In genomic region chr5:170182461-170182860, GRCh38 we compare ENCODE assay signal across 17 cellular contexts.
"Had no signal": no experiment of that assay in that cellular context is flagged by ENCODE, and none has a peak within 500 bp of the region (broad histone marks: within the 10 kb centered on the region; RNA-seq: fewer than 3 reads in every experiment).

No MANE protein-coding gene starts in this region.

- H3K27me3 ChIP-seq: esophagus muscularis mucosa, gastroesophageal sphincter, neutrophil, right atrium auricular region had no signal

- H3K27ac ChIP-seq: epithelial cell of prostate, esophagus muscularis mucosa, gastroesophageal sphincter, left ventricle myocardium inferior, lower lobe of right lung, neutrophil, right atrium auricular region had no signal

- H3K36me3 Mint-ChIP-seq: memory B cell; natural killer cell treated with Interleukin-12 subunit alpha and Interleukin-12 subunit beta and Interleukin-15 and Interleukin-18, amount 100 ng/mL, for 72 hours; type B pancreatic cell had no signal

- H3K9me3 Mint-ChIP-seq: dendritic cell treated with granulocyte-macrophage colony-stimulating factor and Interleukin-4, amounts not matched to agents 40 ng/mL and 50 ng/mL, for 4 days; effector memory CD8-positive, alpha-beta T cell; memory B cell; natural killer cell treated with Interleukin-12 subunit alpha and Interleukin-12 subunit beta and Interleukin-15 and Interleukin-18, amount 100 ng/mL, for 72 hours; type B pancreatic cell had no signal

- H3K4me3 Mint-ChIP-seq: dendritic cell treated with granulocyte-macrophage colony-stimulating factor and Interleukin-4, amounts not matched to agents 40 ng/mL and 50 ng/mL, for 4 days; effector memory CD8-positive, alpha-beta T cell; memory B cell; natural killer cell treated with Interleukin-12 subunit alpha and Interleukin-12 subunit beta and Interleukin-15 and Interleukin-18, amount 100 ng/mL, for 72 hours; type B pancreatic cell had no signal

- H3K36me3 ChIP-seq: esophagus muscularis mucosa, gastroesophageal sphincter, left ventricle myocardium inferior, lower lobe of right lung, neutrophil, right atrium auricular region had no signal

- ATAC-seq: effector memory CD8-positive, alpha-beta T cell; gastroesophageal sphincter; lower lobe of right lung; natural killer cell treated with Interleukin-12 subunit alpha and Interleukin-12 subunit beta and Interleukin-15 and Interleukin-18, amount 100 ng/mL, for 72 hours had no signal

- H3K9me3 ChIP-seq: esophagus muscularis mucosa, gastroesophageal sphincter, left ventricle myocardium inferior, lower lobe of right lung, neutrophil, right atrium auricular region had no signal

- DNase-seq: effector memory CD8-positive, alpha-beta T cell; glutamatergic neuron; left ventricle myocardium inferior; lower lobe of right lung; midbrain; small intestine; stimulated activated CD4-positive, alpha-beta T cell treated with anti-CD3 and anti-CD28 coated beads, Interleukin-12 subunit alpha, Interleukin-12 subunit beta, amount 100 ng/mL, for 4 hours; stimulated activated naive CD4-positive, alpha-beta T cell had no signal

- H3K4me1 ChIP-seq: esophagus muscularis mucosa, gastroesophageal sphincter, left ventricle myocardium inferior, right atrium auricular region had no signal

- H3K4me1 Mint-ChIP-seq: memory B cell had no signal

- H3K4me3 ChIP-seq: esophagus muscularis mucosa, gastroesophageal sphincter, left ventricle myocardium inferior, lower lobe of right lung, right atrium auricular region had no signal

- H3K27ac Mint-ChIP-seq: dendritic cell treated with granulocyte-macrophage colony-stimulating factor and Interleukin-4, amounts not matched to agents 40 ng/mL and 50 ng/mL, for 4 days; memory B cell; natural killer cell treated with Interleukin-12 subunit alpha and Interleukin-12 subunit beta and Interleukin-15 and Interleukin-18, amount 100 ng/mL, for 72 hours; type B pancreatic cell had no signal
